In the genomic region with DNA sequence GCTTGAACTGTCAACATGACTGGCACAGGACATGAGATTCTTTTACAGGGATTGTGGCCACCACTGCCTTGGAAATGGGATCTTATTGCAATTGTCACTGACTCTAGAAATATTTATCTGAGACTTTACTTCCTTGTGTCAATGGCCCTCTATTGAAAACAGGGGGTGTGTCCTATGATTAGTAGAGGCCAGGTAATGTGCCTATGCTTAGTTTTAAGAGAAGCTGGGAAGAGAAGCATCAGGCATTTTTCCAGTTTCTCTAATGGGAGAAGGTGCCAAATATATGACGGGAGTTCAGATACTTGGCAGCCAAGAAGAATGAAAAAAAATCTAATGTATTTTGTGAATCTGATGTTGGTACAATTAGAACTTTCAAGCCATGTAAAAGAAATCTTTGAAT, we compare ENCODE assay signal across 23 cellular contexts.
"Had no signal": no experiment of that assay in that cellular context is flagged by ENCODE, and none has a peak within 500 bp of the region (broad histone marks: within the 10 kb centered on the region; RNA-seq: fewer than 3 reads in every experiment).

No MANE protein-coding gene starts in this region.

- H3K27me3 ChIP-seq: colonic mucosa, esophagus squamous epithelium, gastrocnemius medialis, heart right ventricle, left lung had no signal

- ATAC-seq: effector memory CD8-positive, alpha-beta T cell; esophagus mucosa; gastrocnemius medialis; heart right ventricle; left cardiac atrium; left lung; left ventricle myocardium superior; lower lobe of right lung; mucosa of descending colon had no signal

- H3K4me1 ChIP-seq: colonic mucosa, esophagus squamous epithelium, gastrocnemius medialis, lower lobe of right lung had no signal

- DNase-seq: colonic mucosa; cortex of kidney; effector CD8-positive, alpha-beta T cell; effector memory CD8-positive, alpha-beta T cell; endodermal cell; erythroblast; esophagus squamous epithelium; foreskin fibroblast; foreskin melanocyte; gastrocnemius medialis; glutamatergic neuron; head of caudate nucleus; heart right ventricle; hippocampal formation; left cardiac atrium; left lung; left ventricle myocardium superior; lower lobe of right lung; mesenchymal stem cell; mucosa of descending colon; naive B cell had no signal

- H3K27ac ChIP-seq: colonic mucosa, epithelial cell of prostate, esophagus squamous epithelium, gastrocnemius medialis, heart right ventricle, left lung, lower lobe of right lung had no signal

- H3K4me3 ChIP-seq: colonic mucosa, esophagus squamous epithelium, gastrocnemius medialis, heart right ventricle, left lung, lower lobe of right lung, mucosa of descending colon had no signal

- H3K36me3 ChIP-seq: colonic mucosa, esophagus squamous epithelium, gastrocnemius medialis, heart right ventricle, left lung, lower lobe of right lung had no signal

- H3K9me3 ChIP-seq: colonic mucosa, esophagus squamous epithelium, gastrocnemius medialis, heart right ventricle, left lung, lower lobe of right lung, mucosa of descending colon had no signal
